Comparison of ENCODE assay signal across 14 cellular contexts in genomic region chr16:75477680-75478473, GRCh38. TPM values are rescaled to one million over a fixed set of nuclear protein-coding genes. Genes with fewer than 3 reads are reported as not detected.
DNase-seq lines count a peak whose midpoint lies in the region; ATAC-seq and FAIRE-seq lines count a peak whose summit lies in the region.
"Had no signal": no experiment of that assay in that cellular context is flagged by ENCODE, and none has a peak within 500 bp of the region (broad histone marks: within the 10 kb centered on the region; RNA-seq: fewer than 3 reads in every experiment).

No MANE protein-coding gene starts in this region.

- ATAC-seq in HG02759 (IDR thresholded peaks at IDR 0.05; ENCODE audit: unreplicated experiment) (peak; percentile 49), HG02885 (IDR thresholded peaks at IDR 0.05; ENCODE audit: poor library complexity, unreplicated experiment) (no peak)

- no peak overlapping the region for H2AK5ac ChIP-seq in neuronal stem cell (ENCODE audit: low read depth, low read length)

- peaks cover 2% of the 10 kb centered on the region for H3K79me1 ChIP-seq in neuronal stem cell (ENCODE audit: low read depth, low read length)

- WGBS in neuronal stem cell (ENCODE audit: extremely low coverage in 2 of 2, insufficient read length in 2 of 2, insufficient replicate concordance in 1 of 2), 2 donors: no CpG with 5 or more reads among the region's 4 CpGs

- H2BK15ac ChIP-seq in neuronal stem cell (ENCODE audit: low read length): no peak overlapping the region

- no peak overlapping the region for H2BK12ac ChIP-seq in neuronal stem cell (ENCODE audit: low read length)

- H3K4me3 ChIP-seq in neuronal stem cell (ENCODE audit: low read length in 2 of 2): no peak overlapping the region
- H3K4me3 ChIP-seq: colonic mucosa, Peyer's patch, sigmoid colon, transverse colon had no signal

- no peak overlapping the region for H2BK120ac ChIP-seq in neuronal stem cell (ENCODE audit: low read depth, low read length)

- H2AFZ ChIP-seq in neuronal stem cell (ENCODE audit: low read length): no peak overlapping the region

- DNase-seq in NCI-H1105 (lab: John Stamatoyannopoulos, UW) (peak; percentile 59), SIG-M5 treated with dmso at 0.1 percent for 504 hours (lab: John Stamatoyannopoulos, UW; ENCODE audit: unreplicated experiment) (peak; percentile 83), neuronal stem cell (ENCODE audit: low spot score) (no peak), NCI-H1694 treated with DMSO at 0.1 percent for 48 hours (lab: John Stamatoyannopoulos, UW) (no peak), NCI-H526 treated with DMSO at 0.1 percent for 48 hours (lab: John Stamatoyannopoulos, UW) (no peak), GM19239 (ENCODE audit: insufficient read length, low spot score) (no peak)
- DNase-seq: Caco-2, colonic mucosa, MM.1S, Peyer's patch, sigmoid colon, transverse colon had no signal

- H3K9me3 ChIP-seq in neuronal stem cell (replicated peaks in 1 of 2; ENCODE audit: control insufficient read depth in 2 of 2, insufficient read depth in 1 of 2, low read depth in 1 of 2, low read length in 2 of 2): no peaks in the 10 kb centered on the region
- H3K9me3 ChIP-seq: Caco-2, colonic mucosa, Peyer's patch, sigmoid colon, transverse colon had no signal

- no peak overlapping the region for H3K9ac ChIP-seq in neuronal stem cell (ENCODE audit: low read depth, low read length, poor library complexity)

- peaks cover 0 to 7% of the 10 kb centered on the region in 2 donors for H3K36me3 ChIP-seq in neuronal stem cell (replicated peaks in 1 of 2; ENCODE audit: control insufficient read depth in 2 of 2, insufficient read depth in 2 of 2, low read length in 2 of 2)
- H3K36me3 ChIP-seq: colonic mucosa, Peyer's patch, sigmoid colon, transverse colon had no signal

- no peak overlapping the region for H4K91ac ChIP-seq in neuronal stem cell (ENCODE audit: low read depth, low read length, poor library complexity)

- no peaks in the 10 kb centered on the region for H3K4me1 ChIP-seq in neuronal stem cell (ENCODE audit: control insufficient read depth in 2 of 2, insufficient read depth in 1 of 2, low read depth in 1 of 2, low read length in 2 of 2)
- H3K4me1 ChIP-seq: Caco-2, colonic mucosa, Peyer's patch, sigmoid colon, transverse colon had no signal

- no peak overlapping the region for H3K14ac ChIP-seq in neuronal stem cell (ENCODE audit: low read length)

- no peak overlapping the region for H4K8ac ChIP-seq in neuronal stem cell (ENCODE audit: low read depth, low read length)

- H3K27ac ChIP-seq in neuronal stem cell (replicated peaks; ENCODE audit: low read length): no peak overlapping the region
- H3K27ac ChIP-seq: colonic mucosa, Peyer's patch, sigmoid colon, transverse colon had no signal

- H2BK5ac ChIP-seq in neuronal stem cell (ENCODE audit: low read length): no peak overlapping the region

- no peaks in the 10 kb centered on the region for H3K27me3 ChIP-seq in neuronal stem cell (ENCODE audit: control insufficient read depth in 3 of 3, insufficient read depth in 3 of 3, low read depth in 1 of 3, low read length in 3 of 3)
- H3K27me3 ChIP-seq: colonic mucosa, Peyer's patch, sigmoid colon, transverse colon had no signal

- no peak overlapping the region for H3K4ac ChIP-seq in neuronal stem cell (ENCODE audit: low read length)

- H3K18ac ChIP-seq in neuronal stem cell (ENCODE audit: low read length): no peak overlapping the region

- no peak overlapping the region for H3K4me2 ChIP-seq in neuronal stem cell (ENCODE audit: insufficient read depth, low read length, poor library complexity, severe bottlenecking)

- no peak for FAIRE-seq in GM19239 (lab: Jason Lieb, UNC)

- H3K23ac ChIP-seq in neuronal stem cell (ENCODE audit: low read depth, low read length, poor library complexity): peak overlapping the region; percentile 23

RNA-seq across cellular contexts. Expression of gene TMEM170A, which starts 13.4 kb away (rescaled TPM):
- 30.7 TPM for polyA plus RNA-seq in neuronal stem cell (2013, experiment 1 of 2)
- 32.3 TPM for polyA plus RNA-seq in neuronal stem cell (2013, experiment 2 of 2)

RNA-seq across cellular contexts. Expression of gene CHST6, which starts 17.4 kb away (rescaled TPM):
- polyA plus RNA-seq in neuronal stem cell (2013, experiment 1 of 2): 9.0 TPM
- 9.3 TPM for polyA plus RNA-seq in neuronal stem cell (2013, experiment 2 of 2)

RNA-seq across cellular contexts. Expression of gene CFDP1, which starts 44.6 kb away (rescaled TPM):
- 228 TPM for polyA plus RNA-seq in neuronal stem cell (2013, experiment 1 of 2)
- 228 TPM for polyA plus RNA-seq in neuronal stem cell (2013, experiment 2 of 2)

RNA-seq across cellular contexts. Expression of gene CHST5, which starts 58.0 kb away (rescaled TPM):
- polyA plus RNA-seq in neuronal stem cell (2013, experiment 1 of 2): 0.57 TPM
- 1.0 TPM for polyA plus RNA-seq in neuronal stem cell (2013, experiment 2 of 2)

Comparison
In these comparisons a context has a peak if more than half of its experiments do, and no peak if none do; other contexts are left out.
1. DNase-seq: peak in NCI-H1105 (single experiment) and SIG-M5 treated with dmso at 0.1 percent for 504 hours (single experiment); none in neuronal stem cell (single experiment), NCI-H1694 treated with DMSO at 0.1 percent for 48 hours (single experiment), NCI-H526 treated with DMSO at 0.1 percent for 48 hours (single experiment) and GM19239 (single experiment).